Comparison of ENCODE assay signal across 29 cellular contexts in the genomic region with DNA sequence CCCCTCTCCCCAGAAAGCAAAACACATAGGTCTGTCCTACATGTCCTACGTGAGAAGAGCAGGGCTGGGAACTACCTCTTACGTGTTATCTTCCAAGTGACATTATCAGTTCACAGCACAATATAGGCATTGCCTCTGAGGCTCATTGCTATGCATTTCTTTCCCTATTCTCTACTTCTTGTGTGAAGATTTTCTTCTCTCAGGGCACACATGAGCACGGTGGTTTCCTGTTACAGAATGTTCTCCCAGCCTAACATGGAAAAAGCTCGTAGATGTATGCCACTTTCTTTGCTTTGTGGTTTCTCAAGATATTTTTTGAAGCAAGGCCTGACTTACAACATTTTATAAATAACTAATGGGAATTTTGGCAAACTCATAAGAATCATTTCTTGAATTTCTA. TPM values are rescaled to one million over a fixed set of nuclear protein-coding genes. Genes with fewer than 3 reads are reported as not detected.
DNase-seq lines count a peak whose midpoint lies in the region; ATAC-seq and TF ChIP-seq lines count a peak whose summit lies in the region.
"Had no signal": no experiment of that assay in that cellular context is flagged by ENCODE, and none has a peak within 500 bp of the region (broad histone marks: within the 10 kb centered on the region; RNA-seq: fewer than 3 reads in every experiment).

No MANE protein-coding gene starts in this region.

- no peak overlapping the region for H4K8ac ChIP-seq in mesendoderm (ENCODE audit: low read depth, low read length)

- peaks cover 4% of the 10 kb centered on the region for H3K36me3 Mint-ChIP-seq in endothelial cell (ENCODE audit: low read depth, unreplicated experiment)
- H3K36me3 Mint-ChIP-seq: activated naive CD4-positive, alpha-beta T cell treated with anti-CD3 and anti-CD28 coated beads, Interleukin-2, amount 50 U/mL, for 24 hours; CD4-positive, CD25-positive, alpha-beta regulatory T cell; IgD-negative memory B cell; stimulated activated naive B cell treated with anti-CD40 and anti-IgM and Interleukin-4, amounts not matched to agents 10 μg/mL and 1 μg/mL and 100 μg/mL, for 72 hours had no signal

- no peaks in the 10 kb centered on the region for H3K79me1 ChIP-seq in mesendoderm (ENCODE audit: low read length)

- TF ChIP-seq CTCF in breast epithelium (IDR thresholded peaks at IDR 0.05) = no peak
- TF ChIP-seq CTCF in endothelial cell (IDR thresholded peaks at IDR 0.05; ENCODE audit: unreplicated experiment) = no peak
- TF ChIP-seq CTCF in gastrocnemius medialis (IDR thresholded peaks at IDR 0.05 in 4 of 5, conservative IDR thresholded peaks at IDR 0.05 in 1 of 5) = no peak

- H3K27ac Mint-ChIP-seq in endothelial cell (ENCODE audit: unreplicated experiment) = no peak overlapping the region
- H3K27ac Mint-ChIP-seq: activated naive CD4-positive, alpha-beta T cell treated with anti-CD3 and anti-CD28 coated beads, Interleukin-2, amount 50 U/mL, for 24 hours; CD4-positive, CD25-positive, alpha-beta regulatory T cell; IgD-negative memory B cell; nephron progenitor cell; stimulated activated naive B cell treated with anti-CD40 and anti-IgM and Interleukin-4, amounts not matched to agents 10 μg/mL and 1 μg/mL and 100 μg/mL, for 72 hours had no signal

- H2BK120ac ChIP-seq in mesendoderm (ENCODE audit: low read depth, low read length) = no peak overlapping the region

- H3K4me1 ChIP-seq in mesendoderm (ENCODE audit: control insufficient read depth, low read depth, low read length) = no peaks in the 10 kb centered on the region
- no peaks in the 10 kb centered on the region for H3K4me1 ChIP-seq in breast epithelium
- no peaks in the 10 kb centered on the region for H3K4me1 ChIP-seq in gastrocnemius medialis
- H3K4me1 ChIP-seq: body of pancreas, colonic mucosa, sigmoid colon, tibial nerve had no signal

- peak; percentile 18 for DNase-seq in mesendoderm
- DNase-seq in breast epithelium (ENCODE audit: low spot score in 2 of 2) = no peak
- no peak for DNase-seq in endothelial cell (ENCODE audit: low spot score)
- no peak for DNase-seq in gastrocnemius medialis
- DNase-seq: activated CD4-positive, CD25-positive, alpha-beta regulatory T cell treated with anti-CD3 and anti-CD28 coated beads, Interleukin-2, amount 50 U/mL, for 72 hours; body of pancreas; CD4-positive, CD25-positive, alpha-beta regulatory T cell; colonic mucosa; glutamatergic neuron; midbrain; NCI-H187; NCI-H2227 treated with DMSO at 0.1 percent for 48 hours; NCI-H774; nephron progenitor cell; sigmoid colon; stimulated activated CD4-positive, alpha-beta T cell treated with anti-CD3 and anti-CD28 coated beads, Interleukin-1b, Interleukin-23, amount 100 ng/mL, for 48 hours; stimulated activated naive B cell treated with anti-CD40 and anti-IgM and Interleukin-4, amounts not matched to agents 10 μg/mL and 1 μg/mL and 100 μg/mL, for 72 hours had no signal

- H3K27ac ChIP-seq in mesendoderm (ENCODE audit: low read depth, low read length) = no peak overlapping the region
- H3K27ac ChIP-seq in breast epithelium = no peak overlapping the region
- no peak overlapping the region for H3K27ac ChIP-seq in gastrocnemius medialis
- H3K27ac ChIP-seq: body of pancreas, colonic mucosa, parathyroid adenoma, sigmoid colon had no signal

- intact Hi-C loops in breast epithelium (cut with DNase I; ENCODE audit: low total_unique reads) (no loop called here), gastrocnemius medialis (cut with DNase I; ENCODE audit: low total_unique reads) (no loop called here)

- H3K23ac ChIP-seq in mesendoderm (ENCODE audit: low read length) = no peak overlapping the region

- no peaks in the 10 kb centered on the region for H3K36me3 ChIP-seq in mesendoderm (ENCODE audit: control insufficient read depth, insufficient read depth, low read length)
- H3K36me3 ChIP-seq in breast epithelium = no peaks in the 10 kb centered on the region
- no peaks in the 10 kb centered on the region for H3K36me3 ChIP-seq in gastrocnemius medialis
- H3K36me3 ChIP-seq: colonic mucosa, sigmoid colon, tibial nerve had no signal

- WGBS in mesendoderm (ENCODE audit: extremely low coverage, insufficient coverage, low lambda C conversion rate) = no CpG with 5 or more reads among the region's 4 CpGs

- H3K9me3 Mint-ChIP-seq in endothelial cell (ENCODE audit: unreplicated experiment) = no peaks in the 10 kb centered on the region
- H3K9me3 Mint-ChIP-seq: activated naive CD4-positive, alpha-beta T cell treated with anti-CD3 and anti-CD28 coated beads, Interleukin-2, amount 50 U/mL, for 24 hours; IgD-negative memory B cell; nephron progenitor cell; stimulated activated naive B cell treated with anti-CD40 and anti-IgM and Interleukin-4, amounts not matched to agents 10 μg/mL and 1 μg/mL and 100 μg/mL, for 72 hours had no signal

- H3K4me3 ChIP-seq in mesendoderm (ENCODE audit: low read length) (no peak overlapping the region), breast epithelium (no peak overlapping the region), gastrocnemius medialis (no peak overlapping the region)
- H3K4me3 ChIP-seq: body of pancreas, colonic mucosa, sigmoid colon, tibial nerve had no signal

- H3K4ac ChIP-seq in mesendoderm (ENCODE audit: low read depth, low read length) = no peak overlapping the region

- H3K9ac ChIP-seq in mesendoderm (ENCODE audit: low read length) = no peak overlapping the region
- H3K9ac ChIP-seq: parathyroid adenoma had no signal

- H2AK5ac ChIP-seq in mesendoderm (ENCODE audit: low read length) = no peak overlapping the region

- H3K9me3 ChIP-seq in breast epithelium = no peaks in the 10 kb centered on the region
- H3K9me3 ChIP-seq in gastrocnemius medialis = no peaks in the 10 kb centered on the region
- H3K9me3 ChIP-seq: body of pancreas, colonic mucosa, sigmoid colon, tibial nerve had no signal

- no peaks in the 10 kb centered on the region for H3K27me3 ChIP-seq in mesendoderm (ENCODE audit: insufficient read depth, low read length, poor library complexity)
- H3K27me3 ChIP-seq in breast epithelium = no peaks in the 10 kb centered on the region
- H3K27me3 ChIP-seq in gastrocnemius medialis = no peaks in the 10 kb centered on the region
- H3K27me3 ChIP-seq: body of pancreas, colonic mucosa, sigmoid colon, tibial nerve had no signal

- TF ChIP-seq POLR2A in breast epithelium (IDR thresholded peaks at IDR 0.05) (no peak), gastrocnemius medialis (IDR thresholded peaks at IDR 0.05) (no peak)

- H3K4me3 Mint-ChIP-seq in endothelial cell (ENCODE audit: unreplicated experiment) = no peak overlapping the region
- H3K4me3 Mint-ChIP-seq: activated naive CD4-positive, alpha-beta T cell treated with anti-CD3 and anti-CD28 coated beads, Interleukin-2, amount 50 U/mL, for 24 hours; CD4-positive, CD25-positive, alpha-beta regulatory T cell; IgD-negative memory B cell; nephron progenitor cell; stimulated activated naive B cell treated with anti-CD40 and anti-IgM and Interleukin-4, amounts not matched to agents 10 μg/mL and 1 μg/mL and 100 μg/mL, for 72 hours had no signal

- H3K18ac ChIP-seq in mesendoderm (ENCODE audit: low read length) = no peak overlapping the region

- no peak overlapping the region for H3K56ac ChIP-seq in mesendoderm (ENCODE audit: low read length)

- H3K79me2 ChIP-seq in mesendoderm (ENCODE audit: control insufficient read depth, insufficient read depth, low read length) = no peaks in the 10 kb centered on the region
- H3K79me2 ChIP-seq: parathyroid adenoma had no signal

- no peak overlapping the region for H2BK15ac ChIP-seq in mesendoderm (replicated peaks; ENCODE audit: low read depth)

- no peaks in the 10 kb centered on the region for H3K27me3 Mint-ChIP-seq in endothelial cell (ENCODE audit: unreplicated experiment)
- H3K27me3 Mint-ChIP-seq: activated naive CD4-positive, alpha-beta T cell treated with anti-CD3 and anti-CD28 coated beads, Interleukin-2, amount 50 U/mL, for 24 hours; CD4-positive, CD25-positive, alpha-beta regulatory T cell; IgD-negative memory B cell; stimulated activated naive B cell treated with anti-CD40 and anti-IgM and Interleukin-4, amounts not matched to agents 10 μg/mL and 1 μg/mL and 100 μg/mL, for 72 hours had no signal

- in situ Hi-C loops in gastrocnemius medialis (cut with MboI; ENCODE audit: low sequenced_read_pairs in 4 of 4) = no loop called here

- H2BK5ac ChIP-seq in mesendoderm (ENCODE audit: low read length) = no peak overlapping the region

- H4K5ac ChIP-seq in mesendoderm (ENCODE audit: low read length) = no peak overlapping the region

- ATAC-seq in GM18858 (IDR thresholded peaks at IDR 0.05; ENCODE audit: unreplicated experiment) = peak; percentile 49
- ATAC-seq in GM21786 (IDR thresholded peaks at IDR 0.05; ENCODE audit: unreplicated experiment) = peak; percentile 52
- peak; percentile 42 for ATAC-seq in HG03565 (IDR thresholded peaks at IDR 0.05; ENCODE audit: unreplicated experiment)
- no peak for ATAC-seq in HG02678 (IDR thresholded peaks at IDR 0.05; ENCODE audit: unreplicated experiment)
- ATAC-seq in gastrocnemius medialis = no peak
- ATAC-seq: body of pancreas, left lobe of liver, Right ventricle myocardium inferior had no signal

- H3K4me2 ChIP-seq in mesendoderm (ENCODE audit: low read length) = no peak overlapping the region

- H3K4me1 Mint-ChIP-seq in endothelial cell (ENCODE audit: unreplicated experiment) = peaks cover 9% of the 10 kb centered on the region
- H3K4me1 Mint-ChIP-seq: activated naive CD4-positive, alpha-beta T cell treated with anti-CD3 and anti-CD28 coated beads, Interleukin-2, amount 50 U/mL, for 24 hours; CD4-positive, CD25-positive, alpha-beta regulatory T cell; IgD-negative memory B cell; stimulated activated naive B cell treated with anti-CD40 and anti-IgM and Interleukin-4, amounts not matched to agents 10 μg/mL and 1 μg/mL and 100 μg/mL, for 72 hours had no signal

RNA-seq across cellular contexts. Expression of a gene that starts 19.4 kb away (rescaled TPM):
- 1.2 TPM for polyA plus RNA-seq in mesendoderm (2013, experiment 1 of 2)
- polyA plus RNA-seq in mesendoderm (2013, experiment 2 of 2) = 1.1 TPM
- 10 to 100 TPM in 2 of 3 donors, not detected in 1; 17.0 to 54.3 TPM for total RNA-seq in breast epithelium
- 0.87 TPM for total RNA-seq in endothelial cell (ENCODE audit: unreplicated experiment)
- total RNA-seq in gastrocnemius medialis = under 1 TPM in 1 of 4 donors, not detected in 3; 0.04 TPM
- total RNA-seq: CD4-positive, CD25-positive, alpha-beta regulatory T cell; OCI-LY7 had no signal
- polyA plus RNA-seq: CD4-positive, CD25-positive, alpha-beta regulatory T cell; IgD-negative memory B cell had no signal

RNA-seq across cellular contexts. Expression of a gene that starts 40.3 kb away (rescaled TPM):
- 28.2 TPM for polyA plus RNA-seq in mesendoderm (2013, experiment 1 of 2)
- polyA plus RNA-seq in mesendoderm (2013, experiment 2 of 2) = 29.3 TPM
- total RNA-seq in breast epithelium (10 to 100 TPM in 2 of 3 donors, 1 to 10 TPM in 1; 8.0 to 72.9 (median 19.0) TPM), endothelial cell (ENCODE audit: unreplicated experiment) (65.4 TPM), gastrocnemius medialis (1 to 10 TPM in 1 of 4 donors, under 1 TPM in 3; 0.56 to 1.2 (median 0.73) TPM)
- total RNA-seq: activated CD8-positive, alpha-beta memory T cell treated with anti-CD3 and anti-CD28 coated beads for 36 hours; CD4-positive, CD25-positive, alpha-beta regulatory T cell; OCI-LY7 had no signal
- polyA plus RNA-seq: CD4-positive, CD25-positive, alpha-beta regulatory T cell; IgD-negative memory B cell had no signal

Comparison
In these comparisons a context has a peak if more than half of its experiments do, and no peak if none do; other contexts are left out.
1. ATAC-seq: peak in GM18858 (single experiment), GM21786 (single experiment) and HG03565 (single experiment); none in HG02678 (single experiment) and gastrocnemius medialis (0 of 2).
2. RNA of a gene that starts 40.3 kb away (total RNA-seq): 65.4 TPM in endothelial cell (single experiment) and 8.0 to 72.9 TPM in breast epithelium; 0.56 to 1.2 TPM in gastrocnemius medialis; every median in the first group is over 4 times any median in the second.